ENCODE assay signal across 1 cellular context in genomic region chr3:33144433-33144832, GRCh38.
TF ChIP-seq lines count a peak whose summit lies in the region.

No MANE protein-coding gene starts in this region.

TF ChIP-seq in GM23338, 12 proteins besides CTCF, POLR2A, EP300 and RAD21 (continued from another document):
- TF ChIP-seq REST (IDR thresholded peaks at IDR 0.05; ENCODE audit: unreplicated experiment) = no peak
